Comparison of ENCODE assay signal across 8 cellular contexts in genomic region chr19:10864538-10864899, GRCh38. TPM values are rescaled to one million over a fixed set of nuclear protein-coding genes. Genes with fewer than 3 reads are reported as not detected.
A peak's percentile ranks its signal among the peaks of the same experiment; 100 is the strongest.
DNase-seq lines count a peak whose midpoint lies in the region; ATAC-seq and TF ChIP-seq lines count a peak whose summit lies in the region.

No MANE protein-coding gene starts in this region.

- intact Hi-C loops in HCT116 (cut with micrococcal nuclease): loop anchor here (1.0 kb wide), 1 partner anchor 147 kb away; no protein-coding TSS in a partner anchor

- H3K36me3 ChIP-seq in BJ (ENCODE audit: control insufficient read depth, insufficient read depth, low read length) (no peaks in the 10 kb centered on the region), HCT116 (ENCODE audit: control insufficient read depth in 1 of 2, insufficient read depth in 2 of 2, low read length in 2 of 2) (no peaks in the 10 kb centered on the region), liver (ENCODE audit: control insufficient read depth in 4 of 4, insufficient read depth in 3 of 4, low read depth in 1 of 4, low read length in 3 of 4) (no peaks in the 10 kb centered on the region)

- H3K4me1 Mint-ChIP-seq in chondrocyte (ENCODE audit: low read depth): peaks cover 15% of the 10 kb centered on the region

- peak overlapping the region; percentile 23 for H3K27ac Mint-ChIP-seq in chondrocyte (ENCODE audit: unreplicated experiment)

- no peak for TF ChIP-seq POLR2A in HCT116 (IDR thresholded peaks at IDR 0.05; ENCODE audit: borderline replicate concordance, extremely low read depth, insufficient read depth, insufficient read length)

- H2AFZ ChIP-seq in HCT116 (ENCODE audit: low read depth, low read length, poor library complexity, severe bottlenecking): peak overlapping the region; percentile 96

- no peaks in the 10 kb centered on the region for H3K27me3 ChIP-seq in BJ (ENCODE audit: control insufficient read depth, insufficient read depth, low read length)
- H3K27me3 ChIP-seq in HCT116 (ENCODE audit: insufficient read depth, low read length): no peaks in the 10 kb centered on the region
- H3K27me3 ChIP-seq in liver (ENCODE audit: control insufficient read depth in 4 of 4, insufficient read depth in 4 of 4, low read length in 3 of 4): no peaks in the 10 kb centered on the region

- no peaks in the 10 kb centered on the region for H3K9me3 Mint-ChIP-seq in chondrocyte (ENCODE audit: low read depth)

- ATAC-seq in HCT116 (peak; percentile 94), GM18858 (IDR thresholded peaks at IDR 0.05; ENCODE audit: unreplicated experiment) (no peak)

- H4K20me1 ChIP-seq in HCT116 (ENCODE audit: insufficient read depth): no peaks in the 10 kb centered on the region

- no peaks in the 10 kb centered on the region for H3K36me3 Mint-ChIP-seq in chondrocyte (ENCODE audit: low read depth)

- H3K79me2 ChIP-seq in HCT116 (ENCODE audit: insufficient read depth, low read length): no peaks in the 10 kb centered on the region

- WGBS in liver: 17% methylated on average over 6 of the region's 6 CpGs

- H3K4me3 ChIP-seq in BJ (ENCODE audit: low read depth, low read length) (no peak overlapping the region), HCT116 (replicated peaks in 1 of 2; ENCODE audit: low read depth in 1 of 2, low read length in 2 of 2) (0 out of 4 replicates have a peak overlapping the region, but pooled peaks of 1 of the 2 experiments have one; percentile 14), liver (ENCODE audit: low read depth in 1 of 3, low read length in 3 of 3) (no peak overlapping the region)

- H3K9me2 ChIP-seq in HCT116 (ENCODE audit: insufficient read depth): no peaks in the 10 kb centered on the region

- H3K4me2 ChIP-seq in HCT116 (ENCODE audit: low read length): peak overlapping the region; percentile 64

- BruUV-seq in HCT116 (replicated peaks; lab: Mats Ljungman, UMichigan): no TSS peak

- POLR2A ChIA-PET in BJ (lab: Charles Lee): interaction anchor here (0.5 kb wide), 1 partner anchor 246 kb away, joined by 8 read pairs; no protein-coding TSS in a partner anchor
- POLR2A ChIA-PET in HCT116 (lab: Charles Lee): interaction anchor here (0.6 to 2.8 kb wide), 4 partner anchors 9 to 147 kb away, joined by 3 to 14 read pairs (median 8); partner anchors contain the start of genes DNM2 and TMED1

- DNase-seq in BJ (ENCODE audit: low read depth) (no peak), HCT116 (ENCODE audit: low read depth, low spot score) (peak; percentile 56), NCI-H446 treated with DMSO at 0.1 percent for 48 hours (lab: John Stamatoyannopoulos, UW) (peak; percentile 54), chondrocyte (ENCODE audit: low spot score) (no peak)
- DNase-seq in activated CD4-positive, alpha-beta T cell treated with anti-CD3 and anti-CD28 coated beads for 24 hours (ENCODE audit: low read depth in 2 of 2): peak; percentile 73 to 84
- DNase-seq in stimulated activated CD4-positive, alpha-beta T cell treated with anti-CD3 and anti-CD28 coated beads, Interleukin-4, amount 100 ng/mL, for 24 hours: peak; percentile 88

- H3K27me3 Mint-ChIP-seq in chondrocyte (ENCODE audit: low read depth): no peaks in the 10 kb centered on the region

- RAD21 ChIA-PET in HCT116 (lab: Charles Lee; ENCODE audit: low non-redundant PET in 1 of 2, low total read pairs in 2 of 2, uncharacterized antibody in 2 of 2, unreplicated experiment in 2 of 2): interaction anchor here in 1 of 2 experiments (0.5 to 1.2 kb wide), 3 partner anchors 28 to 147 kb away, joined by 3 to 5 read pairs (median 3); partner anchors contain the start of gene TMED1

- no peak overlapping the region for H3K27ac ChIP-seq in HCT116 (ENCODE audit: low read depth, low read length)
- H3K27ac ChIP-seq in liver (ENCODE audit: low read depth in 1 of 2, low read length in 2 of 2): no peak overlapping the region

- CTCF ChIA-PET in BJ (lab: Yijun Ruan, JAX) (interaction anchor here (0.6 to 10.5 kb wide), 36 partner anchors 8 to 312 kb away, joined by 3 to 121 read pairs (median 5); partner anchors contain the start of genes C19orf38, DNM2, QTRT1 and TMED1), HCT116 (lab: Charles Lee) (interaction anchor here (0.6 to 4.5 kb wide), 21 partner anchors 8 to 446 kb away, joined by 3 to 52 read pairs (median 4); partner anchors contain the start of genes DNM2 and TMED1)

- TF ChIP-seq CTCF in BJ (IDR thresholded peaks at IDR 0.05; ENCODE audit: insufficient read depth, low read depth, low read length) (peak; percentile 96), HCT116 (IDR thresholded peaks at IDR 0.05 in 2 of 3, conservative IDR thresholded peaks at IDR 0.05 in 1 of 3; ENCODE audit: borderline replicate concordance in 1 of 3, insufficient read depth in 1 of 3, low read depth in 2 of 3, low read length in 2 of 3) (peak; percentile 89 to 96 (median 95)), chondrocyte (IDR thresholded peaks at IDR 0.05) (peak; percentile 95), liver (IDR thresholded peaks at IDR 0.05; ENCODE audit: low read depth, low read length, missing input control) (peak; percentile 81)

- peak; percentile 71 for TF ChIP-seq RAD21 in HCT116 (IDR thresholded peaks at IDR 0.05; ENCODE audit: low read depth)
- TF ChIP-seq RAD21 in liver (IDR thresholded peaks at IDR 0.05): peak; percentile 81 to 86

- H3K4me3 Mint-ChIP-seq in chondrocyte (ENCODE audit: unreplicated experiment): peak overlapping the region; percentile 36

- H3K4me1 ChIP-seq in HCT116 (ENCODE audit: control insufficient read depth in 1 of 2, insufficient read depth in 2 of 2, low read length in 2 of 2): peaks cover 3 to 19% of the 10 kb centered on the region in 2 experiments; a peak in 3 of 4 replicates
- H3K4me1 ChIP-seq in liver (ENCODE audit: control insufficient read depth in 4 of 4, insufficient read depth in 4 of 4, low read length in 3 of 4): peaks cover 0 to 5% (median 0%) of the 10 kb centered on the region in 4 donors

- H3K9me3 ChIP-seq in HCT116 (ENCODE audit: control insufficient read depth in 1 of 2, insufficient read depth in 1 of 2, low read depth in 1 of 2, low read length in 2 of 2) (no peaks in the 10 kb centered on the region), liver (ENCODE audit: control insufficient read depth in 4 of 4, low read length in 3 of 4) (no peaks in the 10 kb centered on the region)

- H3K9ac ChIP-seq in HCT116 (ENCODE audit: low read length) (no peak overlapping the region), liver (ENCODE audit: low read depth in 1 of 2, low read length in 2 of 2) (no peak overlapping the region)

TF ChIP-seq in HCT116, 20 proteins besides CTCF, POLR2A, EP300 and RAD21 (continues in another document):
- TF ChIP-seq CEBPB (IDR thresholded peaks at IDR 0.05; ENCODE audit: low read depth): no peak
- no peak for TF ChIP-seq ZFX (IDR thresholded peaks at IDR 0.05)
- TF ChIP-seq EZH2 (IDR thresholded peaks at IDR 0.05): no peak
- TF ChIP-seq TCF7L2 (IDR thresholded peaks at IDR 0.05; ENCODE audit: borderline replicate concordance, extremely low read depth, insufficient read depth, insufficient read length): no peak

TF ChIP-seq in liver, 16 proteins besides CTCF, POLR2A, EP300 and RAD21 (continues in another document):
- TF ChIP-seq REST (IDR thresholded peaks at IDR 0.05) (no peak), MAX (IDR thresholded peaks at IDR 0.05) (no peak), EGR1 (IDR thresholded peaks at IDR 0.05; ENCODE audit: low read depth in 2 of 2) (no peak), FOXA2 (IDR thresholded peaks at IDR 0.05) (no peak), SP1 (IDR thresholded peaks at IDR 0.05) (no peak), HNF4G (IDR thresholded peaks at IDR 0.05) (no peak)

RNA-seq across cellular contexts. Expression of gene CARM1, which starts 6.8 kb away (rescaled TPM):
- polyA plus RNA-seq in BJ (2011; rRNA removed): 17.9 and 33.7 TPM in 2 replicates
- 26.6 and 27.8 TPM in 2 replicates for polyA minus RNA-seq in BJ (2011; rRNA and poly(A)+ RNA removed)
- 103 TPM for total RNA-seq in HCT116 (2021; ENCODE audit: unreplicated experiment)
- 92.2 and 98.1 TPM in 2 replicates for polyA plus RNA-seq in HCT116 (2012)
- total RNA-seq in chondrocyte: 59.9 to 62.0 TPM (median 61.8 TPM) in 3 replicates
- 10 to 100 TPM; 12.6 to 18.3 TPM for total RNA-seq in liver
- polyA plus RNA-seq in liver: 10 to 100 TPM in 1 of 2 donors, 1 to 10 TPM in 1; 5.1 to 17.5 TPM

RNA-seq across cellular contexts. Expression of gene C19orf38, which starts 16.3 kb away (rescaled TPM):
- polyA plus RNA-seq in BJ (2011; rRNA removed): 0.20 and 0.26 TPM in 2 replicates
- polyA minus RNA-seq in BJ (2011; rRNA and poly(A)+ RNA removed): 0.26 and 0.33 TPM in 2 replicates
- total RNA-seq in HCT116 (2021; ENCODE audit: unreplicated experiment): 0.74 TPM
- polyA plus RNA-seq in HCT116 (2012): 0.17 and 0.42 TPM in 2 replicates
- 0.30 to 0.34 TPM in 2 of 3 replicates, not detected in the other for total RNA-seq in chondrocyte
- total RNA-seq in liver: 1 to 10 TPM; 1.8 to 3.9 TPM
- polyA plus RNA-seq in liver: 1 to 10 TPM in 1 of 2 donors, under 1 TPM in 1; 0.97 to 1.1 TPM

RNA-seq across cellular contexts. Expression of gene TMED1, which starts 28.5 kb away (rescaled TPM):
- polyA plus RNA-seq in BJ (2011; rRNA removed): 50.2 and 85.3 TPM in 2 replicates
- polyA minus RNA-seq in BJ (2011; rRNA and poly(A)+ RNA removed): 11.9 and 14.3 TPM in 2 replicates
- total RNA-seq in HCT116 (2021; ENCODE audit: unreplicated experiment): 26.3 TPM
- polyA plus RNA-seq in HCT116 (2012): 43.7 and 46.8 TPM in 2 replicates
- total RNA-seq in chondrocyte: 29.1 to 33.7 TPM (median 31.5 TPM) in 3 replicates
- total RNA-seq in liver: 10 to 100 TPM; 17.8 to 24.7 TPM
- 10 to 100 TPM; 28.4 to 34.7 TPM for polyA plus RNA-seq in liver

Comparison
In these comparisons a context has a peak if more than half of its experiments do, and no peak if none do; other contexts are left out.
1. DNase-seq: peak in HCT116 (single experiment), NCI-H446 treated with DMSO at 0.1 percent for 48 hours (single experiment), activated CD4-positive, alpha-beta T cell treated with anti-CD3 and anti-CD28 coated beads for 24 hours (2 of 2) and stimulated activated CD4-positive, alpha-beta T cell treated with anti-CD3 and anti-CD28 coated beads, Interleukin-4, amount 100 ng/mL, for 24 hours (single experiment); none in BJ (single experiment) and chondrocyte (single experiment).
2. Peak in every context shown above with its lines, with median percentiles within 50 percentile points of each other: CTCF ChIP-seq.